ENCODE assay signal across 32 cellular contexts in genomic region chr15:41219381-41219780, GRCh38. TPM values are rescaled to one million over a fixed set of nuclear protein-coding genes. Genes with fewer than 3 reads are reported as not detected.
"Had no signal": no experiment of that assay in that cellular context is flagged by ENCODE, and none has a peak within 500 bp of the region (broad histone marks: within the 10 kb centered on the region; RNA-seq: fewer than 3 reads in every experiment).

No MANE protein-coding gene starts in this region.

- H3K79me2 ChIP-seq: hepatocyte had no signal

- DNase-seq: islet precursor cell; left ventricle myocardium inferior; mesendoderm; naive B cell; natural killer cell; nephron progenitor cell; ovary; right lobe of liver; stimulated activated CD4-positive, alpha-beta T cell treated with anti-CD3 and anti-CD28 coated beads, Interleukin-12 subunit alpha, Interleukin-12 subunit beta, amount 100 ng/mL, for 4 hours; stimulated activated CD4-positive, alpha-beta T cell treated with anti-CD3 and anti-CD28 coated beads, Interleukin-15, amount 100 ng/mL, for 24 hours; stimulated activated CD4-positive, alpha-beta T cell treated with anti-CD3 and anti-CD28 coated beads, Interleukin-2, amount 100 ng/mL, for 24 hours; stimulated activated CD4-positive, alpha-beta T cell treated with anti-CD3 and anti-CD28 coated beads, Interleukin-4, amount 100 ng/mL, for 1 hour; stimulated activated naive B cell treated with anti-CD40 and anti-IgM and Interleukin-4, amounts not matched to agents 10 μg/mL and 1 μg/mL and 100 μg/mL, for 72 hours; stimulated activated naive CD8-positive, alpha-beta T cell treated with anti-CD3 and anti-CD28 coated beads, Interleukin-15, Interleukin-2, amounts not matched to agents 100 U/mL and 50 U/mL, for 24 hours; stomach; testis; thyroid gland; transverse colon; upper lobe of left lung had no signal

- H3K4me2 ChIP-seq: hepatocyte had no signal

- H3K4me3 ChIP-seq: hepatocyte, left ventricle myocardium inferior, lung, ovary, right atrium auricular region, right lobe of liver, stomach, testis, thyroid gland, transverse colon, upper lobe of left lung, vagina had no signal

- H3K4me1 ChIP-seq: left ventricle myocardium inferior, right atrium auricular region, right lobe of liver, stomach, testis, thyroid gland, transverse colon, upper lobe of left lung, vagina had no signal

- H3K36me3 ChIP-seq: left ventricle myocardium inferior, ovary, right atrium auricular region, right lobe of liver, stomach, thyroid gland, transverse colon, upper lobe of left lung, vagina had no signal

- H2AFZ ChIP-seq: hepatocyte had no signal

- H3K27ac Mint-ChIP-seq: mesothelial cell of epicardium; naive B cell; natural killer cell; progenitor cell of endocrine pancreas; stimulated activated naive B cell treated with anti-CD40 and anti-IgM and Interleukin-4, amounts not matched to agents 10 μg/mL and 1 μg/mL and 100 μg/mL, for 72 hours had no signal

- H3K9me3 Mint-ChIP-seq: mesothelial cell of epicardium; naive B cell; natural killer cell; stimulated activated naive B cell treated with anti-CD40 and anti-IgM and Interleukin-4, amounts not matched to agents 10 μg/mL and 1 μg/mL and 100 μg/mL, for 72 hours had no signal

- H3K27me3 ChIP-seq: ovary, right atrium auricular region, right lobe of liver, testis, thyroid gland, upper lobe of left lung, vagina had no signal

- H3K9me3 ChIP-seq: left ventricle myocardium inferior, ovary, right atrium auricular region, right lobe of liver, stomach, testis, thyroid gland, transverse colon, upper lobe of left lung, vagina had no signal

- H3K4me3 Mint-ChIP-seq: mesothelial cell of epicardium; naive B cell; natural killer cell; nephron progenitor cell; stimulated activated naive B cell treated with anti-CD40 and anti-IgM and Interleukin-4, amounts not matched to agents 10 μg/mL and 1 μg/mL and 100 μg/mL, for 72 hours had no signal

- H3K36me3 Mint-ChIP-seq: mesothelial cell of epicardium; naive B cell; natural killer cell; stimulated activated naive B cell treated with anti-CD40 and anti-IgM and Interleukin-4, amounts not matched to agents 10 μg/mL and 1 μg/mL and 100 μg/mL, for 72 hours had no signal

- H3K27ac ChIP-seq: hepatocyte, left ventricle myocardium inferior, ovary, right atrium auricular region, right lobe of liver, stomach, testis, thyroid gland, transverse colon, upper lobe of left lung, vagina had no signal

- ATAC-seq: natural killer cell; right lobe of liver; stimulated activated naive B cell treated with anti-CD40 and anti-IgM and Interleukin-4, amounts not matched to agents 10 μg/mL and 1 μg/mL and 100 μg/mL, for 72 hours; stimulated activated naive CD8-positive, alpha-beta T cell treated with anti-CD3 and anti-CD28 coated beads, Interleukin-15, Interleukin-2, amounts not matched to agents 100 U/mL and 50 U/mL, for 24 hours had no signal

- H3K4me1 Mint-ChIP-seq: mesothelial cell of epicardium; naive B cell; natural killer cell; nephron progenitor cell; stimulated activated naive B cell treated with anti-CD40 and anti-IgM and Interleukin-4, amounts not matched to agents 10 μg/mL and 1 μg/mL and 100 μg/mL, for 72 hours had no signal

RNA-seq across cellular contexts. Expression of gene EXD1, which starts 11.2 kb away (rescaled TPM):
- total RNA-seq: hepatocyte, left ventricle myocardium inferior, lower leg skin, mesothelial cell of epicardium, mononuclear cell, natural killer cell, omental fat pad, ovary, progenitor cell of endocrine pancreas, pulmonary artery endothelial cell, renal cortical epithelial cell, right atrium auricular region, skeletal muscle tissue, stomach, transverse colon, urinary bladder, vagina had no signal
- polyA plus RNA-seq: hepatocyte, ovary, stomach, urinary bladder had no signal
